In genomic region chr4:6697096-6697495, GRCh38 we compare ENCODE assay signal across 13 cellular contexts. TPM values are rescaled to one million over a fixed set of nuclear protein-coding genes. Genes with fewer than 3 reads are reported as not detected.
DNase-seq lines count a peak whose midpoint lies in the region; ATAC-seq and TF ChIP-seq lines count a peak whose summit lies in the region.
"Had no signal": no experiment of that assay in that cellular context is flagged by ENCODE, and none has a peak within 500 bp of the region (broad histone marks: within the 10 kb centered on the region; RNA-seq: fewer than 3 reads in every experiment).

No MANE protein-coding gene starts in this region.

- no peaks in the 10 kb centered on the region for H3K27me3 Mint-ChIP-seq in activated naive CD8-positive, alpha-beta T cell treated with anti-CD3 and anti-CD28 coated beads, Interleukin-2, amount 50 U/mL, for 24 hours
- no peaks in the 10 kb centered on the region for H3K27me3 Mint-ChIP-seq in natural killer cell treated with Interleukin-12 subunit alpha and Interleukin-12 subunit beta and Interleukin-15 and Interleukin-18, amount 100 ng/mL, for 72 hours

- ATAC-seq in activated naive CD8-positive, alpha-beta T cell treated with anti-CD3 and anti-CD28 coated beads, Interleukin-2, amount 50 U/mL, for 24 hours, result no peak
- ATAC-seq in natural killer cell treated with Interleukin-12 subunit alpha and Interleukin-12 subunit beta and Interleukin-15 and Interleukin-18, amount 100 ng/mL, for 72 hours, result no peak
- no peak for ATAC-seq in GM18867 (IDR thresholded peaks at IDR 0.05; ENCODE audit: unreplicated experiment)
- ATAC-seq: mucosa of descending colon had no signal

- no peak for DNase-seq in HL-60 (ENCODE audit: low read depth in 1 of 2, low spot score in 1 of 2)
- no peak for DNase-seq in activated naive CD8-positive, alpha-beta T cell treated with anti-CD3 and anti-CD28 coated beads, Interleukin-2, amount 50 U/mL, for 24 hours
- DNase-seq in natural killer cell treated with Interleukin-12 subunit alpha and Interleukin-12 subunit beta and Interleukin-15 and Interleukin-18, amount 100 ng/mL, for 72 hours (ENCODE audit: low spot score), result no peak
- DNase-seq in DMS53 (lab: John Stamatoyannopoulos, UW), result no peak
- DNase-seq in NCI-H1417 (lab: John Stamatoyannopoulos, UW), result no peak
- no peak for DNase-seq in cortex of kidney (lab: John Stamatoyannopoulos, UW)
- DNase-seq: amniotic stem cell; mucosa of descending colon; NCI-H510A; stimulated activated CD4-positive, alpha-beta T cell treated with anti-CD3 and anti-CD28 coated beads, Interleukin-4, amount 100 ng/mL, for 1 hour had no signal

- H4K20me1 ChIP-seq in BLaER1 treated with 17β-estradiol and CSF1 and Interleukin-3, amounts not matched to agents 10 nM and 100 nM, result peaks cover 0 to 13% (median 3%) of the 10 kb centered on the region in 11 experiments; a peak in 6 of 22 replicates

- peak overlapping the region in 9 of 11 experiments; percentile 62 to 83 (median 73); a peak in 18 of 22 replicates for H3K27ac ChIP-seq in BLaER1 treated with 17β-estradiol and CSF1 and Interleukin-3, amounts not matched to agents 10 nM and 100 nM
- H3K27ac ChIP-seq in HL-60 (replicated peaks), result peak overlapping the region; percentile 88

- no peak for TF ChIP-seq CTCF in HL-60 (IDR thresholded peaks at IDR 0.05; ENCODE audit: insufficient read depth, low read length)

- H3K27ac Mint-ChIP-seq in activated naive CD8-positive, alpha-beta T cell treated with anti-CD3 and anti-CD28 coated beads, Interleukin-2, amount 50 U/mL, for 24 hours, result peak overlapping the region; percentile 75
- H3K27ac Mint-ChIP-seq in natural killer cell treated with Interleukin-12 subunit alpha and Interleukin-12 subunit beta and Interleukin-15 and Interleukin-18, amount 100 ng/mL, for 72 hours, result peak overlapping the region; percentile 96 to 98

- no peak overlapping the region for H3K4me3 Mint-ChIP-seq in activated naive CD8-positive, alpha-beta T cell treated with anti-CD3 and anti-CD28 coated beads, Interleukin-2, amount 50 U/mL, for 24 hours
- peak overlapping the region; percentile 73 for H3K4me3 Mint-ChIP-seq in natural killer cell treated with Interleukin-12 subunit alpha and Interleukin-12 subunit beta and Interleukin-15 and Interleukin-18, amount 100 ng/mL, for 72 hours
- H3K4me3 Mint-ChIP-seq: CD14-positive monocyte had no signal

- H3K9me3 ChIP-seq in BLaER1 treated with 17β-estradiol and CSF1 and Interleukin-3, amounts not matched to agents 10 nM and 100 nM (replicated peaks in 1 of 11), result no peaks in the 10 kb centered on the region
- H3K9me3 ChIP-seq: mucosa of descending colon had no signal

- peaks cover 10 to 30% (median 17%) of the 10 kb centered on the region in 11 experiments for H3K36me3 ChIP-seq in BLaER1 treated with 17β-estradiol and CSF1 and Interleukin-3, amounts not matched to agents 10 nM and 100 nM

- H3K9ac ChIP-seq in BLaER1 treated with 17β-estradiol and CSF1 and Interleukin-3, amounts not matched to agents 10 nM and 100 nM, result peak overlapping the region in 9 of 11 experiments; percentile 52 to 72 (median 63); a peak in 16 of 22 replicates

- no peaks in the 10 kb centered on the region for H3K9me3 Mint-ChIP-seq in activated naive CD8-positive, alpha-beta T cell treated with anti-CD3 and anti-CD28 coated beads, Interleukin-2, amount 50 U/mL, for 24 hours
- H3K9me3 Mint-ChIP-seq in natural killer cell treated with Interleukin-12 subunit alpha and Interleukin-12 subunit beta and Interleukin-15 and Interleukin-18, amount 100 ng/mL, for 72 hours, result no peaks in the 10 kb centered on the region
- H3K9me3 Mint-ChIP-seq: CD14-positive monocyte had no signal

- peaks cover 61% of the 10 kb centered on the region for H3K4me1 Mint-ChIP-seq in activated naive CD8-positive, alpha-beta T cell treated with anti-CD3 and anti-CD28 coated beads, Interleukin-2, amount 50 U/mL, for 24 hours
- H3K4me1 Mint-ChIP-seq in natural killer cell treated with Interleukin-12 subunit alpha and Interleukin-12 subunit beta and Interleukin-15 and Interleukin-18, amount 100 ng/mL, for 72 hours (ENCODE audit: low read depth in 2 of 2), result peaks cover 46 to 56% of the 10 kb centered on the region in 2 donors

- H3K27me3 ChIP-seq in BLaER1 treated with 17β-estradiol and CSF1 and Interleukin-3, amounts not matched to agents 10 nM and 100 nM, result no peaks in the 10 kb centered on the region
- no peaks in the 10 kb centered on the region for H3K27me3 ChIP-seq in HL-60 (ENCODE audit: insufficient read depth, poor library complexity, severe bottlenecking)

- H3K4me3 ChIP-seq in BLaER1 treated with 17β-estradiol and CSF1 and Interleukin-3, amounts not matched to agents 10 nM and 100 nM, result 0 out of 20 replicates have a peak overlapping the region, but pooled peaks of 1 of the 10 experiments have one; percentile 2
- H3K4me3 ChIP-seq in HL-60 (replicated peaks; ENCODE audit: insufficient read depth, low read length), result no peak overlapping the region
- H3K4me3 ChIP-seq: mucosa of descending colon had no signal

- peaks cover 7% of the 10 kb centered on the region for H3K36me3 Mint-ChIP-seq in activated naive CD8-positive, alpha-beta T cell treated with anti-CD3 and anti-CD28 coated beads, Interleukin-2, amount 50 U/mL, for 24 hours (ENCODE audit: low read depth)
- H3K36me3 Mint-ChIP-seq in natural killer cell treated with Interleukin-12 subunit alpha and Interleukin-12 subunit beta and Interleukin-15 and Interleukin-18, amount 100 ng/mL, for 72 hours, result peaks cover 4% of the 10 kb centered on the region

- peak overlapping the region; percentile 73 to 89 (median 82) for H3K4me2 ChIP-seq in BLaER1 treated with 17β-estradiol and CSF1 and Interleukin-3, amounts not matched to agents 10 nM and 100 nM

- peaks cover 51 to 70% (median 65%) of the 10 kb centered on the region in 10 experiments for H3K4me1 ChIP-seq in BLaER1 treated with 17β-estradiol and CSF1 and Interleukin-3, amounts not matched to agents 10 nM and 100 nM

RNA-seq across cellular contexts. Expression of gene S100P, which starts 3.4 kb away (rescaled TPM):
- total RNA-seq in natural killer cell treated with Interleukin-12 subunit alpha and Interleukin-12 subunit beta and Interleukin-15 and Interleukin-18, amount 100 ng/mL, for 72 hours, result 1 to 10 TPM; 4.5 to 5.1 TPM

RNA-seq across cellular contexts. Expression of gene MRFAP1L1, which starts 12.6 kb away (rescaled TPM):
- 10 to 100 TPM; 44.0 to 55.1 TPM for total RNA-seq in natural killer cell treated with Interleukin-12 subunit alpha and Interleukin-12 subunit beta and Interleukin-15 and Interleukin-18, amount 100 ng/mL, for 72 hours

RNA-seq across cellular contexts. Expression of gene BLOC1S4, which starts 18.9 kb away (rescaled TPM):
- 10 to 100 TPM; 15.9 to 16.7 TPM for total RNA-seq in natural killer cell treated with Interleukin-12 subunit alpha and Interleukin-12 subunit beta and Interleukin-15 and Interleukin-18, amount 100 ng/mL, for 72 hours

RNA-seq across cellular contexts. Expression of gene MRFAP1, which starts 56.6 kb away (rescaled TPM):
- total RNA-seq in natural killer cell treated with Interleukin-12 subunit alpha and Interleukin-12 subunit beta and Interleukin-15 and Interleukin-18, amount 100 ng/mL, for 72 hours, result 100 to 1,000 TPM; 102 to 123 TPM
